In the genomic region with DNA sequence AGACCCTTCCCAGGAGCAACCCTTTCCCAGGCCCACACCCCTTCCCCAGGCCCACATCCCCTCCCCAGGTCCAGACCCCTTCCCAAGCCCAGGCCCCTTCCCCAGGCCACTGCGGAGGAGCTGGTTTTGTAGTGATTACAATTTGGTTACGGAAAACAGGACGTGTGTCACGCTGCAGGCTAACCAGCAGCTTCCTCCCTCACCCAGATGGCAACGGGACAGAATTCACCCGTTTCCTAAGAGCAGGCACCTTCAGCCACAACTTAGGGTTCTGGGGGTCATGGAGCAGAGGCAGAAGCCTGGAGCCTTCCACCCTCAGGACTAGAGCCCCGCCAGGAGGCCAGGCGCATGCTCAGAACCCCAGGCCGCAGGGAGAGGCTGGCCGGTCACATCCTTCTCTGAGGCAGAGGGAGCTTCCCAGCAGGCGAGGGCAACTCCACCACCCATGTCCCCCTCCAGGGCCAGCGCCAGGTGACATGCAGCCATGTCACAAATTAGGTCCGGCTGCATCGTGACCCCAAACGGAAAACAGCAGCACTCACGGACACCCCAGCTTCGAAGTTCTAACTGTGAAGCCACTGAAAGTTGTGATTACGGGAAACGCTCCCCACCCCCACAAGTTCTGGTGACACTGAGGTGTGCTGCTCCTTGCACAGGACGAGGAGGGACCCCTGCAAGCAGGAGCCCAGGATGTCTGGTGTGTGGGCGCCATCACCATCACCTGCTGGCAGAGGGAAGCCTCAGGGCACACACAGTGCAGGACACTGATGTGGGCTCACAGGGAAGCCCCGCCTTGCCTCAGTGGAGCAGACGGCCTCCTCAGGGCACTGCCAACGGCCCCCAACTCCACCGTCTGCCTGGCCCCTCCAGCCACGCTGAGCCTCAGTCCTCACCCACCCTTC, we compare ENCODE assay signal across 10 cellular contexts. TPM values are rescaled to one million over a fixed set of nuclear protein-coding genes. Genes with fewer than 3 reads are reported as not detected.
DNase-seq lines count a peak whose midpoint lies in the region; ATAC-seq lines count a peak whose summit lies in the region.
"Had no signal": no experiment of that assay in that cellular context is flagged by ENCODE, and none has a peak within 500 bp of the region (broad histone marks: within the 10 kb centered on the region; RNA-seq: fewer than 3 reads in every experiment).

No MANE protein-coding gene starts in this region.

- CTCF ChIA-PET in activated CD4-positive, alpha-beta T cell treated with anti-CD3 and anti-CD28 coated beads for 36 hours (lab: Charles Lee) = interaction anchor here (0.7 to 1.1 kb wide), 2 partner anchors 129 to 139 kb away, joined by 3 to 4 read pairs; no protein-coding TSS in a partner anchor

- intact Hi-C loops in activated CD4-positive, alpha-beta T cell treated with anti-CD3 and anti-CD28 coated beads for 36 hours (cut with DNase I, micrococcal nuclease) = loop anchor here (5.0 kb wide), 3 partner anchors 59 to 201 kb away; partner anchors contain the start of gene TEX22 (in 1 of the 2)
- intact Hi-C loops in sciatic nerve (cut with DNase I) = no loop called here

- peaks cover 9% of the 10 kb centered on the region for H3K36me3 Mint-ChIP-seq in activated CD4-positive, alpha-beta T cell treated with anti-CD3 and anti-CD28 coated beads for 36 hours (ENCODE audit: low read depth)
- peaks cover 2% of the 10 kb centered on the region for H3K36me3 Mint-ChIP-seq in activated naive CD8-positive, alpha-beta T cell treated with anti-CD3 and anti-CD28 coated beads for 36 hours

- POLR2A ChIA-PET in activated CD4-positive, alpha-beta T cell treated with anti-CD3 and anti-CD28 coated beads for 36 hours (lab: Charles Lee) = interaction anchor here (0.6 to 1.0 kb wide), 2 partner anchors 8 to 10 kb away, joined by 4 to 5 read pairs; partner anchors contain the start of gene BRF1

- H3K9me3 Mint-ChIP-seq in activated CD4-positive, alpha-beta T cell treated with anti-CD3 and anti-CD28 coated beads for 36 hours (ENCODE audit: low read depth) = no peaks in the 10 kb centered on the region
- no peaks in the 10 kb centered on the region for H3K9me3 Mint-ChIP-seq in activated naive CD8-positive, alpha-beta T cell treated with anti-CD3 and anti-CD28 coated beads for 36 hours

- H3K27ac Mint-ChIP-seq in activated CD4-positive, alpha-beta T cell treated with anti-CD3 and anti-CD28 coated beads for 36 hours = peak overlapping the region; percentile 90
- H3K27ac Mint-ChIP-seq in activated naive CD8-positive, alpha-beta T cell treated with anti-CD3 and anti-CD28 coated beads for 36 hours = peak overlapping the region; percentile 86

- no peaks in the 10 kb centered on the region for H3K27me3 Mint-ChIP-seq in activated CD4-positive, alpha-beta T cell treated with anti-CD3 and anti-CD28 coated beads for 36 hours
- H3K27me3 Mint-ChIP-seq in activated naive CD8-positive, alpha-beta T cell treated with anti-CD3 and anti-CD28 coated beads for 36 hours = no peaks in the 10 kb centered on the region

- peak; percentile 42 for ATAC-seq in activated CD4-positive, alpha-beta T cell treated with anti-CD3 and anti-CD28 coated beads for 36 hours
- ATAC-seq in sciatic nerve = peak; percentile 31
- no peak for ATAC-seq in HG03025 (IDR thresholded peaks at IDR 0.05; ENCODE audit: low FRiP score, unreplicated experiment)
- no peak for ATAC-seq in HG03520 (IDR thresholded peaks at IDR 0.05; ENCODE audit: unreplicated experiment)

- peak overlapping the region; percentile 56 for H3K4me3 Mint-ChIP-seq in activated CD4-positive, alpha-beta T cell treated with anti-CD3 and anti-CD28 coated beads for 36 hours
- H3K4me3 Mint-ChIP-seq in activated naive CD8-positive, alpha-beta T cell treated with anti-CD3 and anti-CD28 coated beads for 36 hours = peak overlapping the region; percentile 56

- DNase-seq in activated CD4-positive, alpha-beta T cell treated with anti-CD3 and anti-CD28 coated beads for 36 hours = peak; percentile 84
- no peak for DNase-seq in activated CD4-positive, alpha-beta T cell treated with anti-CD3 and anti-CD28 coated beads, Interleukin-2, amount 50 U/mL, for 4 hours
- DNase-seq in KG1 (lab: John Stamatoyannopoulos, UW) = peak; percentile 69
- peak; percentile 71 for DNase-seq in activated naive CD8-positive, alpha-beta T cell treated with anti-CD3 and anti-CD28 coated beads for 36 hours
- DNase-seq in sciatic nerve (ENCODE audit: low spot score) = no peak
- no peak for DNase-seq in NCI-H748 (lab: John Stamatoyannopoulos, UW; ENCODE audit: unreplicated experiment)
- DNase-seq: head of caudate nucleus, NCI-H1105 had no signal

- H3K4me1 Mint-ChIP-seq in activated CD4-positive, alpha-beta T cell treated with anti-CD3 and anti-CD28 coated beads for 36 hours = peaks cover 45% of the 10 kb centered on the region
- H3K4me1 Mint-ChIP-seq in activated naive CD8-positive, alpha-beta T cell treated with anti-CD3 and anti-CD28 coated beads for 36 hours = peaks cover 38% of the 10 kb centered on the region

RNA-seq across cellular contexts. Expression of gene BRF1, which starts 7.7 kb away (rescaled TPM):
- total RNA-seq in activated CD4-positive, alpha-beta T cell treated with anti-CD3 and anti-CD28 coated beads for 36 hours = 10 to 100 TPM; 20.0 to 28.1 TPM
- 10 to 100 TPM; 21.9 to 22.8 TPM for total RNA-seq in activated naive CD8-positive, alpha-beta T cell treated with anti-CD3 and anti-CD28 coated beads for 36 hours
- total RNA-seq in sciatic nerve = 48.4 TPM

RNA-seq across cellular contexts. Expression of gene PACS2, which starts 21.5 kb away (rescaled TPM):
- 10 to 100 TPM; 30.6 to 32.9 TPM for total RNA-seq in activated CD4-positive, alpha-beta T cell treated with anti-CD3 and anti-CD28 coated beads for 36 hours
- 10 to 100 TPM; 21.1 to 22.2 TPM for total RNA-seq in activated naive CD8-positive, alpha-beta T cell treated with anti-CD3 and anti-CD28 coated beads for 36 hours
- 152 TPM for total RNA-seq in sciatic nerve

RNA-seq across cellular contexts. Expression of gene BTBD6, which starts 44.7 kb away (rescaled TPM):
- 10 to 100 TPM; 18.9 to 23.2 TPM for total RNA-seq in activated CD4-positive, alpha-beta T cell treated with anti-CD3 and anti-CD28 coated beads for 36 hours
- total RNA-seq in activated naive CD8-positive, alpha-beta T cell treated with anti-CD3 and anti-CD28 coated beads for 36 hours = 10 to 100 TPM; 33.9 to 35.2 TPM
- 34.7 TPM for total RNA-seq in sciatic nerve

Comparison
In these comparisons a context has a peak if more than half of its experiments do, and no peak if none do; other contexts are left out.
1. DNase-seq: peak in activated CD4-positive, alpha-beta T cell treated with anti-CD3 and anti-CD28 coated beads for 36 hours (single experiment), KG1 (single experiment) and activated naive CD8-positive, alpha-beta T cell treated with anti-CD3 and anti-CD28 coated beads for 36 hours (single experiment); none in activated CD4-positive, alpha-beta T cell treated with anti-CD3 and anti-CD28 coated beads, Interleukin-2, amount 50 U/mL, for 4 hours (0 of 2), sciatic nerve (single experiment) and NCI-H748 (single experiment).
2. ATAC-seq: peak in activated CD4-positive, alpha-beta T cell treated with anti-CD3 and anti-CD28 coated beads for 36 hours (single experiment) and sciatic nerve (single experiment); none in HG03025 (single experiment) and HG03520 (single experiment).